29 cellular contexts compared by ENCODE assay signal in genomic region chr2:14936436-14936835, GRCh38.
"Had no signal": no experiment of that assay in that cellular context is flagged by ENCODE, and none has a peak within 500 bp of the region (broad histone marks: within the 10 kb centered on the region; RNA-seq: fewer than 3 reads in every experiment).

No MANE protein-coding gene starts in this region.

- DNase-seq: left colon; left lung; lower lobe of right lung; mammary epithelial cell; mesenchymal stem cell; naive B cell; natural killer cell; nephron progenitor cell; occipital lobe; right lobe of liver; stimulated activated CD4-positive, alpha-beta T cell treated with anti-CD3 and anti-CD28 coated beads, Interleukin-12 subunit alpha, Interleukin-12 subunit beta, amount 100 ng/mL, for 4 hours; stimulated activated CD4-positive, alpha-beta T cell treated with anti-CD3 and anti-CD28 coated beads, Interleukin-15, amount 100 ng/mL, for 24 hours; stimulated activated CD4-positive, alpha-beta T cell treated with anti-CD3 and anti-CD28 coated beads, Interleukin-2, amount 100 ng/mL, for 24 hours; stimulated activated CD4-positive, alpha-beta T cell treated with anti-CD3 and anti-CD28 coated beads, Interleukin-4, amount 100 ng/mL, for 1 hour; stimulated activated naive B cell treated with anti-CD40 and anti-IgM and Interleukin-4, amounts not matched to agents 10 μg/mL and 1 μg/mL and 100 μg/mL, for 72 hours; stimulated activated naive CD8-positive, alpha-beta T cell treated with anti-CD3 and anti-CD28 coated beads, Interleukin-15, Interleukin-2, amounts not matched to agents 100 U/mL and 50 U/mL, for 24 hours; stomach; testis; thyroid gland; transverse colon; upper lobe of left lung had no signal

- H3K27ac ChIP-seq: left lung, lower lobe of right lung, neural progenitor cell, neutrophil, parathyroid adenoma, right atrium auricular region, right lobe of liver, skin epidermis, stomach, testis, thyroid gland, transverse colon, upper lobe of left lung, vagina had no signal

- H3K27me3 Mint-ChIP-seq: naive B cell; stimulated activated naive B cell treated with anti-CD40 and anti-IgM and Interleukin-4, amounts not matched to agents 10 μg/mL and 1 μg/mL and 100 μg/mL, for 72 hours had no signal

- H3K4me1 Mint-ChIP-seq: mesothelial cell of epicardium; naive B cell; natural killer cell; nephron progenitor cell; stimulated activated naive B cell treated with anti-CD40 and anti-IgM and Interleukin-4, amounts not matched to agents 10 μg/mL and 1 μg/mL and 100 μg/mL, for 72 hours had no signal

- H3K36me3 ChIP-seq: left lung, lower lobe of right lung, neural progenitor cell, neutrophil, right atrium auricular region, right lobe of liver, stomach, thyroid gland, transverse colon, upper lobe of left lung, vagina had no signal

- H3K4me1 ChIP-seq: left lung, lower lobe of right lung, parathyroid adenoma, right atrium auricular region, right lobe of liver, testis, thyroid gland, transverse colon, upper lobe of left lung, vagina had no signal

- H3K9ac ChIP-seq: neural progenitor cell, parathyroid adenoma had no signal

- H3K36me3 Mint-ChIP-seq: mesothelial cell of epicardium; natural killer cell; stimulated activated naive B cell treated with anti-CD40 and anti-IgM and Interleukin-4, amounts not matched to agents 10 μg/mL and 1 μg/mL and 100 μg/mL, for 72 hours had no signal

- FAIRE-seq: keratinocyte had no signal

- H3K9me3 ChIP-seq: lower lobe of right lung, neutrophil, right lobe of liver, testis, thyroid gland, transverse colon, vagina had no signal

- H3K27me3 ChIP-seq: left lung, neural progenitor cell, neutrophil, right atrium auricular region, right lobe of liver, stomach, testis, thyroid gland, transverse colon, upper lobe of left lung, vagina had no signal

- H3K4me3 Mint-ChIP-seq: mesothelial cell of epicardium; naive B cell; natural killer cell; nephron progenitor cell; neural progenitor cell; stimulated activated naive B cell treated with anti-CD40 and anti-IgM and Interleukin-4, amounts not matched to agents 10 μg/mL and 1 μg/mL and 100 μg/mL, for 72 hours had no signal

- H3K27ac Mint-ChIP-seq: mesothelial cell of epicardium; naive B cell; natural killer cell; nephron progenitor cell; neural progenitor cell; stimulated activated naive B cell treated with anti-CD40 and anti-IgM and Interleukin-4, amounts not matched to agents 10 μg/mL and 1 μg/mL and 100 μg/mL, for 72 hours had no signal

- H3K4me3 ChIP-seq: left lung, lower lobe of right lung, neural progenitor cell, right atrium auricular region, right lobe of liver, skin epidermis, stomach, testis, thyroid gland, transverse colon, upper lobe of left lung, vagina had no signal
